Comparison of ENCODE assay signal across 23 cellular contexts in the genomic region with DNA sequence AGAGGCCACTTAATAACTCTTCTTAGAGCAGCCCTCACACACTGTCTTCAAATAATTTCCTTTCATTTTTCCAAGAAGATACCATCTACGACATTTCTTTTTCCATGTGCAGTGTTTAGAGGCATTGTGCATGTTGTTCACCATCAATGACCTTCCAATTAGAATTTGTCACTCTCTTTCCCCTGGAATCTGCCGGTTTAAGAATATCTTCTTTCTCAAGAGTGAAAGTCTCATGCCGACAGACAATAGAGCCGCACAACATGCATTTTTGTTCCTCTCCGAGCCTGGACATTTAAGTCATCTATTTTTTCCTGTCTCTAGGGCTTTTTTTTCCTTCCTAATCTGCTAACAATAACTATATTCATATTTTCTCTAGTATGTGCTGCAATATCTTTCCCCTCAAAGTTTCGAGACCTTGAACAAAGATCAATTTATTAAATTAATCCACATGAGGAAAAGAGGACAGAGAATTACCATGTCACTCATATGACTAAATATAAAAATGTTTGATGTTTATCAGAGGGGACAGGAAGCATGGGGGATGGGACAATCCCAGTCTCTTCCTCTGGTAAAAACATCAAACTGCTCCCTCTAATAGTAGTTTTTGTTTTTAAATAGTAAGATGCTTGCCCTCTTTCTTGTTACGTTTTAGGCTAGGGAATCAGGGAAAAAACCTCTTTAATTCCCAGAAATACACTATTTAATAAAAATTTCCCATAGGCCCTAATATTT.
DNase-seq lines count a peak whose midpoint lies in the region; ATAC-seq and TF ChIP-seq lines count a peak whose summit lies in the region.
"Had no signal": no experiment of that assay in that cellular context is flagged by ENCODE, and none has a peak within 500 bp of the region (broad histone marks: within the 10 kb centered on the region; RNA-seq: fewer than 3 reads in every experiment).

No MANE protein-coding gene starts in this region.

- POLR2A ChIA-PET in activated CD4-positive, alpha-beta T cell treated with anti-CD3 and anti-CD28 coated beads, Interleukin-2, amount 10 ng/mL, durations not matched to agents 7 days and 5 days (lab: Charles Lee), result no interaction called here

- peak overlapping the region; percentile 41 for H3K4me3 Mint-ChIP-seq in osteocyte (ENCODE audit: unreplicated experiment)
- H3K4me3 Mint-ChIP-seq in activated CD4-positive, alpha-beta T cell treated with anti-CD3 and anti-CD28 coated beads, Interleukin-2, amount 10 ng/mL, durations not matched to agents 7 days and 5 days, result no peak overlapping the region
- no peak overlapping the region for H3K4me3 Mint-ChIP-seq in effector memory CD8-positive, alpha-beta T cell
- H3K4me3 Mint-ChIP-seq: activated B cell treated with CpG ODN at 0.5 μM for 24 hours; activated CD8-positive, alpha-beta T cell treated with anti-CD3 and anti-CD28 coated beads, Interleukin-2, amount 10 ng/mL, durations not matched to agents 7 days and 5 days; activated naive CD8-positive, alpha-beta T cell treated with anti-CD3 and anti-CD28 coated beads, Interleukin-2, amount 10 ng/mL, durations not matched to agents 7 days and 5 days; central memory CD8-positive, alpha-beta T cell; HFFc6; immature natural killer cell; T-helper 1 cell treated with Interleukin-12 subunit alpha and Interleukin-12 subunit beta and Interleukin-4 antibody, amounts not matched to agents 30 μg/mL and 1 μg/mL, for 36 hours had no signal

- no peak overlapping the region for H3K27ac ChIP-seq in brain microvascular endothelial cell
- H3K27ac ChIP-seq in left ventricle myocardium inferior (replicated peaks), result peak overlapping the region; percentile 81
- H3K27ac ChIP-seq: testis had no signal

- TF ChIP-seq CTCF in GM06990 (IDR thresholded peaks at IDR 0.05; ENCODE audit: insufficient read depth, low read length, poor library complexity, severe bottlenecking) (no peak), brain microvascular endothelial cell (IDR thresholded peaks at IDR 0.05; ENCODE audit: low read depth, low read length, missing control alignments) (no peak), left ventricle myocardium inferior (IDR thresholded peaks at IDR 0.05; ENCODE audit: borderline replicate concordance) (no peak), osteocyte (IDR thresholded peaks at IDR 0.05) (no peak)

- CTCF ChIA-PET in activated CD4-positive, alpha-beta T cell treated with anti-CD3 and anti-CD28 coated beads, Interleukin-2, amount 10 ng/mL, durations not matched to agents 7 days and 5 days (lab: Charles Lee), result no interaction called here

- H3K36me3 Mint-ChIP-seq in osteocyte (ENCODE audit: unreplicated experiment), result no peaks in the 10 kb centered on the region
- no peaks in the 10 kb centered on the region for H3K36me3 Mint-ChIP-seq in activated CD4-positive, alpha-beta T cell treated with anti-CD3 and anti-CD28 coated beads, Interleukin-2, amount 10 ng/mL, durations not matched to agents 7 days and 5 days (ENCODE audit: low read depth)
- no peaks in the 10 kb centered on the region for H3K36me3 Mint-ChIP-seq in effector memory CD8-positive, alpha-beta T cell (ENCODE audit: insufficient read depth)
- H3K36me3 Mint-ChIP-seq: activated naive CD8-positive, alpha-beta T cell treated with anti-CD3 and anti-CD28 coated beads, Interleukin-2, amount 10 ng/mL, durations not matched to agents 7 days and 5 days; immature natural killer cell had no signal

- in situ Hi-C loops in brain microvascular endothelial cell (cut with HindIII; ENCODE audit: low pct_ligation_motif_present, low sequenced_read_pairs), result no loop called here

- no peaks in the 10 kb centered on the region for H3K27me3 Mint-ChIP-seq in osteocyte (ENCODE audit: unreplicated experiment)
- H3K27me3 Mint-ChIP-seq in activated CD4-positive, alpha-beta T cell treated with anti-CD3 and anti-CD28 coated beads, Interleukin-2, amount 10 ng/mL, durations not matched to agents 7 days and 5 days, result no peaks in the 10 kb centered on the region
- peaks cover 0 to 21% of the 10 kb centered on the region in 2 donors for H3K27me3 Mint-ChIP-seq in effector memory CD8-positive, alpha-beta T cell
- H3K27me3 Mint-ChIP-seq: activated B cell treated with CpG ODN at 0.5 μM for 24 hours; activated naive CD8-positive, alpha-beta T cell treated with anti-CD3 and anti-CD28 coated beads, Interleukin-2, amount 10 ng/mL, durations not matched to agents 7 days and 5 days; central memory CD8-positive, alpha-beta T cell had no signal

- H3K4me3 ChIP-seq in GM06990 (replicated peaks; ENCODE audit: low read depth, low read length) (peak overlapping the region; percentile 2; the same call in 1 of the 2 replicates), brain microvascular endothelial cell (ENCODE audit: low read depth, low read length) (peak overlapping the region; percentile 41), left ventricle myocardium inferior (peak overlapping the region; percentile 53)
- H3K4me3 ChIP-seq: MG63, testis had no signal

- DNase-seq in GM06990 (ENCODE audit: extremely low read depth, insufficient read length) (no peak), brain microvascular endothelial cell (no peak), left ventricle myocardium inferior (no peak), osteocyte (ENCODE audit: extremely low spot score, unreplicated experiment) (no peak), head of caudate nucleus (no peak)
- no peak for DNase-seq in activated CD4-positive, alpha-beta T cell treated with anti-CD3 and anti-CD28 coated beads, Interleukin-2, amount 10 ng/mL, durations not matched to agents 7 days and 5 days
- DNase-seq in effector memory CD8-positive, alpha-beta T cell, result no peak
- no peak for DNase-seq in central memory CD4-positive, alpha-beta T cell
- DNase-seq: activated B cell treated with CpG ODN at 0.5 μM for 24 hours; activated CD8-positive, alpha-beta T cell treated with anti-CD3 and anti-CD28 coated beads, Interleukin-2, amount 10 ng/mL, durations not matched to agents 7 days and 5 days; activated naive CD8-positive, alpha-beta T cell treated with anti-CD3 and anti-CD28 coated beads, Interleukin-2, amount 10 ng/mL, durations not matched to agents 7 days and 5 days; Caco-2; EL; HFFc6; immature natural killer cell; MG63; NCI-H345; NK-92 treated with Interleukin-12 subunit alpha and Interleukin-12 subunit beta, amount 100 ng/mL, for 24 hours; nucleus accumbens; stimulated activated CD4-positive, alpha-beta T cell treated with anti-CD3 and anti-CD28 coated beads, Interleukin-4, amount 100 ng/mL, for 24 hours; testis had no signal

- no peaks in the 10 kb centered on the region for H3K9me3 Mint-ChIP-seq in osteocyte (ENCODE audit: unreplicated experiment)
- H3K9me3 Mint-ChIP-seq in activated CD4-positive, alpha-beta T cell treated with anti-CD3 and anti-CD28 coated beads, Interleukin-2, amount 10 ng/mL, durations not matched to agents 7 days and 5 days, result peaks cover 3% of the 10 kb centered on the region
- peaks cover 0 to 5% of the 10 kb centered on the region in 2 donors for H3K9me3 Mint-ChIP-seq in effector memory CD8-positive, alpha-beta T cell

- H3K36me3 ChIP-seq in GM06990 (ENCODE audit: control insufficient read depth, insufficient read depth, low read length) (no peaks in the 10 kb centered on the region), brain microvascular endothelial cell (replicated peaks) (no peaks in the 10 kb centered on the region), left ventricle myocardium inferior (no peaks in the 10 kb centered on the region)
- H3K36me3 ChIP-seq: MG63 had no signal

- peaks cover 16% of the 10 kb centered on the region for H3K4me1 ChIP-seq in left ventricle myocardium inferior
- H3K4me1 ChIP-seq: Caco-2, testis had no signal

- ATAC-seq in effector memory CD8-positive, alpha-beta T cell (replicated peaks), result no peak
- ATAC-seq: activated CD8-positive, alpha-beta T cell treated with anti-CD3 and anti-CD28 coated beads, Interleukin-2, amount 10 ng/mL, durations not matched to agents 7 days and 5 days had no signal

- H3K27me3 ChIP-seq in GM06990 (replicated peaks; ENCODE audit: control insufficient read depth, insufficient read depth, low read length) (no peaks in the 10 kb centered on the region), brain microvascular endothelial cell (replicated peaks) (no peaks in the 10 kb centered on the region), left ventricle myocardium inferior (ENCODE audit: low read depth) (no peaks in the 10 kb centered on the region)
- H3K27me3 ChIP-seq: MG63, testis had no signal

- no peaks in the 10 kb centered on the region for H3K9me3 ChIP-seq in left ventricle myocardium inferior (replicated peaks)
- H3K9me3 ChIP-seq: Caco-2, MG63, testis had no signal

- peaks cover 8% of the 10 kb centered on the region for H3K4me1 Mint-ChIP-seq in osteocyte (ENCODE audit: unreplicated experiment)
- no peaks in the 10 kb centered on the region for H3K4me1 Mint-ChIP-seq in activated CD4-positive, alpha-beta T cell treated with anti-CD3 and anti-CD28 coated beads, Interleukin-2, amount 10 ng/mL, durations not matched to agents 7 days and 5 days
- no peaks in the 10 kb centered on the region for H3K4me1 Mint-ChIP-seq in effector memory CD8-positive, alpha-beta T cell (ENCODE audit: low read depth in 2 of 2)
- H3K4me1 Mint-ChIP-seq: activated B cell treated with CpG ODN at 0.5 μM for 24 hours; activated naive CD8-positive, alpha-beta T cell treated with anti-CD3 and anti-CD28 coated beads, Interleukin-2, amount 10 ng/mL, durations not matched to agents 7 days and 5 days; central memory CD8-positive, alpha-beta T cell; immature natural killer cell had no signal

- intact Hi-C loops in left ventricle myocardium inferior (cut with micrococcal nuclease), result no loop called here
- intact Hi-C loops in head of caudate nucleus (cut with DNase I), result no loop called here

- no peak overlapping the region for H3K27ac Mint-ChIP-seq in osteocyte (ENCODE audit: unreplicated experiment)
- no peak overlapping the region for H3K27ac Mint-ChIP-seq in activated CD4-positive, alpha-beta T cell treated with anti-CD3 and anti-CD28 coated beads, Interleukin-2, amount 10 ng/mL, durations not matched to agents 7 days and 5 days
- no peak overlapping the region for H3K27ac Mint-ChIP-seq in effector memory CD8-positive, alpha-beta T cell
- H3K27ac Mint-ChIP-seq: activated B cell treated with CpG ODN at 0.5 μM for 24 hours; activated CD8-positive, alpha-beta T cell treated with anti-CD3 and anti-CD28 coated beads, Interleukin-2, amount 10 ng/mL, durations not matched to agents 7 days and 5 days; activated naive CD8-positive, alpha-beta T cell treated with anti-CD3 and anti-CD28 coated beads, Interleukin-2, amount 10 ng/mL, durations not matched to agents 7 days and 5 days; HFFc6; immature natural killer cell; T-helper 1 cell treated with Interleukin-12 subunit alpha and Interleukin-12 subunit beta and Interleukin-4 antibody, amounts not matched to agents 30 μg/mL and 1 μg/mL, for 36 hours had no signal

Comparison
In these comparisons a context has a peak if more than half of its experiments do, and no peak if none do; other contexts are left out.
1. H3K4me3 ChIP-seq: peak in every context shown above with its lines; median percentile 53 in left ventricle myocardium inferior; 41 in brain microvascular endothelial cell; 2 in GM06990.